Comparison of ENCODE assay signal across 22 cellular contexts in the genomic region with DNA sequence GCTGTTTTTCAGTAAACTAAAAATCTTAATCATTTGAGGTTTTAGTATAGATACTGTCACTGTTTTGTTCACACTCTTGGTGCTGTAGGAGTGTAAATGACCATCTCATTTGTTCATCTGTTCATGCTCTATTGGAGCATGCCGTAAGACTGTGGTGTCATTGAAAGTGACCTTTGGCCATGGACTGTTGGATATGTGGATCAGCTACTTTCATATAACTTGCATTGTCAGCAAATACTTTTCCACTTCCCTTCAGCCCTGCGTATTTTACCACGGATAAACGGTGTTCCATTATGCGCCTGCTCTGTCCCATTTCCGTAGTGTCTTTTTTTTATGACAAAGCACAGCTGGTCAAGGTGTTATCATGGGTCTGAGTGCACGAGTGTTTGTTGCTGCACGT. TPM values are rescaled to one million over a fixed set of nuclear protein-coding genes. Genes with fewer than 3 reads are reported as not detected.
DNase-seq lines count a peak whose midpoint lies in the region; ATAC-seq, FAIRE-seq and TF ChIP-seq lines count a peak whose summit lies in the region.
"Had no signal": no experiment of that assay in that cellular context is flagged by ENCODE, and none has a peak within 500 bp of the region (broad histone marks: within the 10 kb centered on the region; RNA-seq: fewer than 3 reads in every experiment).

No MANE protein-coding gene starts in this region.

- no peaks in the 10 kb centered on the region for H3K27me3 ChIP-seq in GM12878 (replicated peaks in 1 of 2; ENCODE audit: control insufficient read depth in 2 of 2, insufficient read depth in 2 of 2, low read length in 1 of 2)
- no peaks in the 10 kb centered on the region for H3K27me3 ChIP-seq in small intestine (ENCODE audit: control insufficient read depth in 2 of 2, insufficient read depth in 2 of 2, low read length in 2 of 2)
- no peaks in the 10 kb centered on the region for H3K27me3 ChIP-seq in pancreas
- H3K27me3 ChIP-seq: BE2C had no signal

- no peak for TF ChIP-seq EP300 in GM12878 (IDR thresholded peaks at IDR 0.05; ENCODE audit: borderline replicate concordance in 1 of 2, control insufficient read depth in 1 of 2, low read depth in 2 of 2, low read length in 2 of 2)

- BruUV-seq in GM12878 (replicated peaks; lab: Mats Ljungman, UMichigan): no TSS peak

- DNase-seq in GM20000 (ENCODE audit: low spot score) (no peak), GM12878 (ENCODE audit: low read depth, low spot score) (no peak), left kidney (ENCODE audit: low read depth, low spot score) (peak; percentile 78), small intestine (peak; percentile 74), pancreas (no peak), SW 1271 (lab: John Stamatoyannopoulos, UW) (no peak)
- no peak for DNase-seq in activated CD4-positive, CD25-positive, alpha-beta regulatory T cell treated with anti-CD3 and anti-CD28 coated beads, Interleukin-2, amount 50 U/mL, for 72 hours
- DNase-seq: BE2C; CD4-positive, alpha-beta memory T cell; EL; HCEC 1CT; Karpas-422; MM.1S; NCI-H1930; NCI-H2171; NCI-H446 treated with DMSO at 0.1 percent for 48 hours; NCI-H748 treated with DMSO at 0.1 percent for 48 hours; PC-9; Right ventricle myocardium superior had no signal

- no peak for TF ChIP-seq POLR2A in GM12878 (IDR thresholded peaks at IDR 0.05; ENCODE audit: low read depth, low read length)

- TF ChIP-seq CTCF in GM20000 (IDR thresholded peaks at IDR 0.05; ENCODE audit: extremely low read depth, missing control alignments): peak; percentile 2
- TF ChIP-seq CTCF in GM12878 (IDR thresholded peaks at IDR 0.05 in 2 of 3, conservative IDR thresholded peaks at IDR 0.05 in 1 of 3; ENCODE audit: control insufficient read depth in 2 of 3, extremely low read depth in 1 of 3, insufficient read depth in 1 of 3, low read depth in 3 of 3, low read length in 3 of 3): no peak
- no peak for TF ChIP-seq CTCF in pancreas (IDR thresholded peaks at IDR 0.05)

- TF ChIP-seq RAD21 in GM12878 (IDR thresholded peaks at IDR 0.05; ENCODE audit: insufficient read depth, low read depth, low read length): no peak

- no peak overlapping the region for H3K4me3 ChIP-seq in GM12878
- no peak overlapping the region for H3K4me3 ChIP-seq in small intestine (ENCODE audit: low read depth in 1 of 2, low read length in 2 of 2)
- H3K4me3 ChIP-seq in pancreas: no peak overlapping the region
- H3K4me3 ChIP-seq: PC-9 had no signal

- in situ Hi-C loops in GM12878 (cut with MboI): no loop called here

- no peak overlapping the region for H3K9ac ChIP-seq in GM12878 (ENCODE audit: control insufficient read depth, insufficient read depth, low read length)

- intact Hi-C loops in GM12878 (cut with micrococcal nuclease; ENCODE audit: unreplicated experiment) (loop anchor here (5.0 kb wide), 3 partner anchors 107 to 352 kb away; partner anchors contain the start of gene NCBP2), pancreas (cut with DNase I) (loop anchor here in 1 of 3 donors (5.0 kb wide), 1 partner anchor 132 kb away; the partner anchor contains the start of gene PIGZ)

- SMC1A ChIA-PET in GM12878 (lab: Charles Lee; ENCODE audit: uncharacterized antibody, unreplicated experiment): interaction anchor here (0.5 to 1.4 kb wide), 8 partner anchors 32 to 231 kb away, joined by 3 to 6 read pairs (median 4); partner anchors contain the start of genes PIGZ and SENP5

- H3K9me3 ChIP-seq in GM12878 (replicated peaks; ENCODE audit: control insufficient read depth, insufficient read depth, low read length) (no peaks in the 10 kb centered on the region), small intestine (ENCODE audit: control insufficient read depth, low read depth) (no peaks in the 10 kb centered on the region), pancreas (no peaks in the 10 kb centered on the region)
- H3K9me3 ChIP-seq: BE2C had no signal

- 64% methylated on average over 8 of the region's 8 CpGs for WGBS in GM12878 (ENCODE audit: insufficient coverage, insufficient replicate concordance, low lambda C conversion rate, missing lambda C conversion rate)
- WGBS in small intestine, 3 donors: 47 to 79% (median 75%) methylated on average over 8 of the region's 8 CpGs
- WGBS in pancreas, 2 donors: 53 to 65% methylated on average over 8 of the region's 8 CpGs

- no peaks in the 10 kb centered on the region for H4K20me1 ChIP-seq in GM12878 (ENCODE audit: control insufficient read depth, insufficient read depth)

- CTCF ChIA-PET in GM12878 (lab: Yijun Ruan, JAX): interaction anchor here (0.6 to 5.5 kb wide), 10 partner anchors 12 to 351 kb away, joined by 3 to 68 read pairs (median 5); partner anchors contain the start of genes NCBP2, NRROS and PIGZ

- RAD21 ChIA-PET in GM12878 (lab: Charles Lee; ENCODE audit: unreplicated experiment): interaction anchor here (0.8 to 2.9 kb wide), 3 partner anchors 106 to 225 kb away, joined by 5 to 30 read pairs (median 5); partner anchors contain the start of gene PIGZ

- H3K79me2 ChIP-seq in GM12878 (ENCODE audit: control insufficient read depth, insufficient read depth, low read length): no peaks in the 10 kb centered on the region

- H3K27ac ChIP-seq in GM12878 (ENCODE audit: control insufficient read depth, insufficient read depth): no peak overlapping the region
- no peak overlapping the region for H3K27ac ChIP-seq in small intestine (ENCODE audit: low read depth in 1 of 2, low read length in 1 of 2)
- no peak overlapping the region for H3K27ac ChIP-seq in pancreas
- H3K27ac ChIP-seq: HL-60, PC-9 had no signal

- POLR2A ChIA-PET in GM12878 (lab: Charles Lee): no interaction called here

- H3K36me3 ChIP-seq in GM12878 (ENCODE audit: control insufficient read depth in 2 of 2, insufficient read depth in 2 of 2, low read length in 1 of 2) (peaks cover 0 to 2% of the 10 kb centered on the region in 2 experiments; a peak in 1 of 4 replicates), small intestine (ENCODE audit: control insufficient read depth in 2 of 2, insufficient read depth in 2 of 2, low read length in 2 of 2) (peaks cover 2 to 3% of the 10 kb centered on the region in 2 donors), pancreas (peaks cover 0 to 9% (median 0%) of the 10 kb centered on the region in 3 donors)

- FAIRE-seq in GM12878 (lab: Jason Lieb, UNC) (no peak), small intestine (lab: Jason Lieb, UNC) (no peak), pancreas (lab: Jason Lieb, UNC) (no peak)

- peak; percentile 86 for ATAC-seq in GM12878
- no peak for ATAC-seq in HG02885 (IDR thresholded peaks at IDR 0.05; ENCODE audit: poor library complexity, unreplicated experiment)
- no peak for ATAC-seq in pancreas
- ATAC-seq: SK-N-SH treated with all-trans-retinoic acid at 6 μM for 48 hours had no signal

- H3K4me1 ChIP-seq in GM12878 (ENCODE audit: control insufficient read depth, insufficient read depth, low read length) (no peaks in the 10 kb centered on the region), small intestine (ENCODE audit: control insufficient read depth in 2 of 2, insufficient read depth in 1 of 2, low read depth in 1 of 2, low read length in 1 of 2) (no peaks in the 10 kb centered on the region), pancreas (no peaks in the 10 kb centered on the region)
- H3K4me1 ChIP-seq: BE2C had no signal

- H2AFZ ChIP-seq in GM12878 (ENCODE audit: control insufficient read depth, low read depth, low read length): no peak overlapping the region
- H2AFZ ChIP-seq: PC-9 had no signal

- H3K4me2 ChIP-seq in GM12878 (ENCODE audit: control insufficient read depth, insufficient read depth): no peak overlapping the region
- H3K4me2 ChIP-seq: PC-9 had no signal

TF ChIP-seq in GM12878, 131 proteins besides CTCF, POLR2A, EP300 and RAD21 (continues in another document):
- TF ChIP-seq WRNIP1 (IDR thresholded peaks at IDR 0.05; ENCODE audit: borderline replicate concordance, low read depth, low read length): no peak
- TF ChIP-seq, protein P1, sequence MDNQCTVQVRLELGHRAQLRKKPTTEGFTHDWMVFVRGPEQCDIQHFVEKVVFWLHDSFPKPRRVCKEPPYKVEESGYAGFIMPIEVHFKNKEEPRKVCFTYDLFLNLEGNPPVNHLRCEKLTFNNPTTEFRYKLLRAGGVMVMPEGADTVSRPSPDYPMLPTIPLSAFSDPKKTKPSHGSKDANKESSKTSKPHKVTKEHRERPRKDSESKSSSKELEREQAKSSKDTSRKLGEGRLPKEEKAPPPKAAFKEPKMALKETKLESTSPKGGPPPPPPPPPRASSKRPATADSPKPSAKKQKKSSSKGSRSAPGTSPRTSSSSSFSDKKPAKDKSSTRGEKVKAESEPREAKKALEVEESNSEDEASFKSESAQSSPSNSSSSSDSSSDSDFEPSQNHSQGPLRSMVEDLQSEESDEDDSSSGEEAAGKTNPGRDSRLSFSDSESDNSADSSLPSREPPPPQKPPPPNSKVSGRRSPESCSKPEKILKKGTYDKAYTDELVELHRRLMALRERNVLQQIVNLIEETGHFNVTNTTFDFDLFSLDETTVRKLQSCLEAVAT (IDR thresholded peaks at IDR 0.05): no peak
- no peak for TF ChIP-seq HDAC2 (IDR thresholded peaks at IDR 0.05)

RNA-seq across cellular contexts. Expression of gene SENP5, which starts 32.6 kb away (rescaled TPM):
- 166 and 171 TPM in 2 replicates for total RNA-seq in GM12878 (2013; cell fraction: nucleolus; rRNA removed)
- total RNA-seq in GM12878 (2014; rRNA removed) (22.3 and 27.9 TPM in 2 replicates), GM12878 (2014; rRNA removed; fragmentation: Illumina TruSeq; extraction: Trizol) (28.4 and 29.1 TPM in 2 replicates), GM12878 (2021) (22.5 and 24.8 TPM in 2 replicates), pancreas (10 to 100 TPM in 5 of 6 donors, 1 to 10 TPM in 1; 8.8 to 16.2 (median 11.9) TPM)
- 11.5 TPM for polyA plus RNA-seq in GM12878 (2011; ENCODE audit: low read depth)
- polyA plus RNA-seq in GM12878 (2011; rRNA removed) (23.4 and 24.9 TPM in 2 replicates), GM12878 (2014; fragmentation: Illumina TruSeq; extraction: Trizol) (16.8 and 25.0 TPM in 2 replicates), GM12878 (2014; fragmentation: Nextera tagmentation; extraction: Ambion mirVana) (1 to 10 TPM; 6.4 to 9.6 TPM), GM12878 (2014; rRNA removed) (14.3 TPM in 2 replicates), GM12878 (2016; fragmentation: Nextera tagmentation; extraction: Ambion mirVana) (10 to 100 TPM; 11.8 to 13.9 TPM), small intestine (1 to 10 TPM; 4.9 to 5.7 (median 5.1) TPM), pancreas (1 to 10 TPM; 5.7 to 8.2 TPM)
- 8.1 and 8.6 TPM in 2 replicates for polyA plus RNA-seq in GM12878 (2011; cell fraction: cytosol; rRNA removed)
- 23.5 and 25.0 TPM in 2 replicates for polyA plus RNA-seq in GM12878 (2011; cell fraction: nucleus; rRNA removed)
- polyA plus RNA-seq in GM12878 (2012): 11.7 and 13.9 TPM in 2 replicates
- polyA minus RNA-seq in GM12878 (2011; rRNA and poly(A)+ RNA removed): 69.8 and 107 TPM in 2 replicates
- polyA minus RNA-seq in GM12878 (2011; cell fraction: cytosol; rRNA and poly(A)+ RNA removed): 11.1 and 35.9 TPM in 2 replicates
- polyA minus RNA-seq in GM12878 (2011; cell fraction: nucleus; rRNA and poly(A)+ RNA removed): 22.2 and 30.4 TPM in 2 replicates

Comparison
In these comparisons a context has a peak if more than half of its experiments do, and no peak if none do; other contexts are left out.
1. DNase-seq: peak in left kidney (single experiment) and small intestine (single experiment); none in GM20000 (single experiment), GM12878 (single experiment), activated CD4-positive, CD25-positive, alpha-beta regulatory T cell treated with anti-CD3 and anti-CD28 coated beads, Interleukin-2, amount 50 U/mL, for 72 hours (single experiment), pancreas (0 of 6) and SW 1271 (0 of 2).